Comparison of ENCODE assay signal across 17 cellular contexts in genomic region chr9:2479056-2479565, GRCh38.
"Had no signal": no experiment of that assay in that cellular context is flagged by ENCODE, and none has a peak within 500 bp of the region (broad histone marks: within the 10 kb centered on the region; RNA-seq: fewer than 3 reads in every experiment).

No MANE protein-coding gene starts in this region.

- H3K9ac ChIP-seq: neural progenitor cell had no signal

- DNase-seq: activated CD4-positive, alpha-beta memory T cell treated with anti-CD3 and anti-CD28 coated beads for 36 hours; activated CD4-positive, alpha-beta T cell treated with anti-CD3 and anti-CD28 coated beads for 1 hour; activated CD8-positive, alpha-beta memory T cell treated with anti-CD3 and anti-CD28 coated beads, Interleukin-2, amount 10 ng/mL, durations not matched to agents 7 days and 5 days; activated naive CD4-positive, alpha-beta T cell treated with anti-CD3 and anti-CD28 coated beads, Interleukin-2, amount 10 ng/mL, durations not matched to agents 7 days and 5 days; activated T-cell treated with anti-CD3 and anti-CD28 coated beads, Interleukin-2, amount 50 U/mL, for 1 hour; dorsolateral prefrontal cortex; endodermal cell; left ventricle myocardium inferior; naive B cell; ovary; spleen; stimulated activated CD4-positive, alpha-beta T cell treated with anti-CD3 and anti-CD28 coated beads, Interleukin-1b, Interleukin-23, amount 100 ng/mL, for 48 hours; stimulated activated naive CD8-positive, alpha-beta T cell treated with anti-CD3 and anti-CD28 coated beads, Interleukin-15, amount 100 ng/mL, for 72 hours; upper lobe of right lung had no signal

- H3K4me3 ChIP-seq: cardiac muscle cell, dorsolateral prefrontal cortex, left ventricle myocardium inferior, neural progenitor cell, ovary, spleen, upper lobe of right lung had no signal

- ATAC-seq: activated CD8-positive, alpha-beta memory T cell treated with anti-CD3 and anti-CD28 coated beads, Interleukin-2, amount 10 ng/mL, durations not matched to agents 7 days and 5 days; sciatic nerve; stimulated activated naive CD8-positive, alpha-beta T cell treated with anti-CD3 and anti-CD28 coated beads, Interleukin-15, amount 100 ng/mL, for 72 hours; upper lobe of right lung had no signal

- H3K27ac ChIP-seq: cardiac muscle cell, dorsolateral prefrontal cortex, left ventricle myocardium inferior, neural progenitor cell, ovary, spleen, upper lobe of right lung had no signal

- H3K4me2 ChIP-seq: neural progenitor cell had no signal

- H2AFZ ChIP-seq: neural progenitor cell had no signal

- H3K27me3 ChIP-seq: cardiac muscle cell, dorsolateral prefrontal cortex, neural progenitor cell, ovary, spleen, upper lobe of right lung had no signal

- H3K4me1 ChIP-seq: spleen, upper lobe of right lung had no signal

- H3K36me3 ChIP-seq: cardiac muscle cell, left ventricle myocardium inferior, neural progenitor cell, ovary, spleen, upper lobe of right lung had no signal

- H3K9me3 ChIP-seq: left ventricle myocardium inferior, ovary, spleen, upper lobe of right lung had no signal
